In the genomic region with DNA sequence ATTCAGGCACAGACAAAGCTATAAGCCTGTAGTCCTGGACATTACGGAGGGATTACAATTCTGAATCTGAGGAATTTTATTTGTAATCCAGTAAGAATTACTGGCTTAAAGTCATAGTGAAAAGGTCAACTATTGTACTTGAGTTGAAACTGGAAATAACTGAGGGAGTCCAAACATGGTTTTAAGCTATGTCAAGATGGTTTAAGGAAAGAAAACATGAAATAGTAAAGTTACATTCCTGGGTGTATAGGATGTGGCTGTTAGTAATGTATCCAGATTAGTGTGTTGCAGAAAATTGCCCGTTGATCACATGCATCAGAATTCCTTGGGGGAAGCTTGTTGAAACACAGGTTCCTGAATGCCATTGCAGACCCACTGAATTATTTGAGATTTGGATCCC, we compare ENCODE assay signal across 25 cellular contexts.
DNase-seq lines count a peak whose midpoint lies in the region; ATAC-seq, FAIRE-seq and TF ChIP-seq lines count a peak whose summit lies in the region.
"Had no signal": no experiment of that assay in that cellular context is flagged by ENCODE, and none has a peak within 500 bp of the region (broad histone marks: within the 10 kb centered on the region; RNA-seq: fewer than 3 reads in every experiment).

No MANE protein-coding gene starts in this region.

- H3K9me2 ChIP-seq in Karpas-422 (replicated peaks; ENCODE audit: insufficient read depth, low read length): no peaks in the 10 kb centered on the region

- peaks cover 20% of the 10 kb centered on the region for H3K9me3 Mint-ChIP-seq in chondrocyte (ENCODE audit: low read depth)
- H3K9me3 Mint-ChIP-seq: CD4-positive, alpha-beta memory T cell had no signal

- H3K9me3 ChIP-seq in osteoblast (ENCODE audit: low read depth, low read length) (no peaks in the 10 kb centered on the region), Karpas-422 (ENCODE audit: low read length) (no peaks in the 10 kb centered on the region)
- H3K9me3 ChIP-seq: A549, BE2C, Caco-2, SJSA1 had no signal

- peak; percentile 72 for FAIRE-seq in D721Med (lab: Jason Lieb, UNC)
- FAIRE-seq: A549, GM12891, H1, RCC 7860 had no signal

- no peak overlapping the region for H3K9ac ChIP-seq in Karpas-422 (ENCODE audit: low read length)

- H3K27me3 Mint-ChIP-seq in chondrocyte (ENCODE audit: low read depth): no peaks in the 10 kb centered on the region

- peaks cover 50% of the 10 kb centered on the region for H3K4me1 Mint-ChIP-seq in chondrocyte (ENCODE audit: low read depth)
- H3K4me1 Mint-ChIP-seq: CD4-positive, alpha-beta memory T cell had no signal

- H2AFZ ChIP-seq in osteoblast (ENCODE audit: low read length): peak overlapping the region; percentile 39
- H2AFZ ChIP-seq in Karpas-422 (ENCODE audit: low read length): no peak overlapping the region

- peak overlapping the region; percentile 59 for H3K27ac Mint-ChIP-seq in chondrocyte (ENCODE audit: unreplicated experiment)
- H3K27ac Mint-ChIP-seq: CD4-positive, alpha-beta memory T cell had no signal

- no peak for TF ChIP-seq CTCF in D721Med (IDR thresholded peaks at IDR 0.05; ENCODE audit: insufficient read depth, missing control alignments)
- no peak for TF ChIP-seq CTCF in chondrocyte (IDR thresholded peaks at IDR 0.05)
- no peak for TF ChIP-seq CTCF in osteoblast (IDR thresholded peaks at IDR 0.05; ENCODE audit: extremely low read depth, low read depth, low read length)

- H3K27me3 ChIP-seq in osteoblast (ENCODE audit: insufficient read depth, low read length) (no peaks in the 10 kb centered on the region), Karpas-422 (ENCODE audit: low read length) (0 out of 2 replicates have a peak, but pooled peaks cover 3% of the 10 kb centered on the region)
- H3K27me3 ChIP-seq: BE2C, SJSA1 had no signal

- no peak for ATAC-seq in HG02798 (IDR thresholded peaks at IDR 0.05; ENCODE audit: poor library complexity, unreplicated experiment)
- ATAC-seq: A549, Right ventricle myocardium inferior had no signal

- H3K36me3 Mint-ChIP-seq in chondrocyte (ENCODE audit: low read depth): peaks cover 4% of the 10 kb centered on the region
- H3K36me3 Mint-ChIP-seq: CD4-positive, alpha-beta memory T cell had no signal

- H3K4me3 ChIP-seq in osteoblast (ENCODE audit: insufficient read depth, low read length) (no peak overlapping the region), Karpas-422 (ENCODE audit: low read length) (no peak overlapping the region)
- H3K4me3 ChIP-seq: A549, SJSA1 had no signal

- H3K27ac ChIP-seq in osteoblast (ENCODE audit: low read depth, low read length) (peak overlapping the region; percentile 21), Karpas-422 (ENCODE audit: low read length) (no peak overlapping the region)
- H3K27ac ChIP-seq: A549, SJSA1 had no signal

- no peaks in the 10 kb centered on the region for H3K79me2 ChIP-seq in osteoblast (ENCODE audit: insufficient read depth, low read length)
- H3K79me2 ChIP-seq in Karpas-422 (ENCODE audit: low read length): no peaks in the 10 kb centered on the region

- H4K20me1 ChIP-seq in osteoblast (ENCODE audit: insufficient read depth, low read length) (no peaks in the 10 kb centered on the region), Karpas-422 (ENCODE audit: insufficient read depth, low read depth, low read length) (no peaks in the 10 kb centered on the region)

- H3K4me1 ChIP-seq in osteoblast (ENCODE audit: insufficient read depth, low read length) (peaks cover 28% of the 10 kb centered on the region), Karpas-422 (ENCODE audit: low read length) (no peaks in the 10 kb centered on the region)
- H3K4me1 ChIP-seq: A549, BE2C, Caco-2, SJSA1 had no signal

- no peak overlapping the region for H3K4me3 Mint-ChIP-seq in chondrocyte (ENCODE audit: unreplicated experiment)
- H3K4me3 Mint-ChIP-seq: CD4-positive, alpha-beta memory T cell had no signal

- no peak overlapping the region for H3K4me2 ChIP-seq in osteoblast (ENCODE audit: insufficient read depth, low read length)
- no peak overlapping the region for H3K4me2 ChIP-seq in Karpas-422 (ENCODE audit: low read depth, low read length, poor library complexity, severe bottlenecking)
- H3K4me2 ChIP-seq: A549 had no signal

- DNase-seq in D721Med (ENCODE audit: insufficient read length, low spot score): no peak
- peak; percentile 39 for DNase-seq in HS-27A (ENCODE audit: low read depth)
- no peak for DNase-seq in chondrocyte (ENCODE audit: low spot score)
- DNase-seq in osteoblast (ENCODE audit: insufficient read length, low spot score, missing footprints): no peak
- DNase-seq in CD1c-positive myeloid dendritic cell (ENCODE audit: extremely low spot score): no peak
- DNase-seq in C1 segment of cervical spinal cord (lab: John Stamatoyannopoulos, UW): no peak
- no peak for DNase-seq in Karpas-422
- DNase-seq: BE2C; Caco-2; CD4-positive, alpha-beta memory T cell; DND-41; KBM-7; NCI-H1092 treated with DMSO at 0.1 percent for 48 hours; NCI-H146; NCI-H2029 treated with DMSO at 0.1 percent for 48 hours; NCI-H226; NCI-H510A treated with DMSO at 0.1 percent for 48 hours; NCI-H748 treated with DMSO at 0.1 percent for 48 hours had no signal

- H3K36me3 ChIP-seq in osteoblast (ENCODE audit: insufficient read depth, low read length) (no peaks in the 10 kb centered on the region), Karpas-422 (ENCODE audit: insufficient read depth, low read length) (no peaks in the 10 kb centered on the region)
- H3K36me3 ChIP-seq: BE2C, SJSA1 had no signal
